Comparison of ENCODE assay signal across 21 cellular contexts in the genomic region with DNA sequence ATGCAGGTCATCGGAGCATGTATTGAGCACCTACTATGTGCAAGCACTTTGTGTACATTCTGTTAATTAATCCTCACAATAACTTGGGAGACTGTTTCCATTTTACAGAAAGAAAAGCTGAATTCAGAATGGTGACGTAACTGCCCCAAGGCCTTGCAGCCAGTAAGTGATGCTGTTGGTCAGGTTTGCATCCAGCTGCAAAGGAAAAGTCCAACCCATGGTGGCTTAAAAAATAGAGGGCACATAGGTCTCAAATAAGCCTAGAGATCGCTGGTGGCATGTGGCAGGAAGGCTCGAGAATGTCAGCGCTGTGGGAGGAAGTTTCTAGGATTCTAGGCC.
A peak's percentile ranks its signal among the peaks of the same experiment; 100 is the strongest.
DNase-seq lines count a peak whose midpoint lies in the region; ATAC-seq, FAIRE-seq and TF ChIP-seq lines count a peak whose summit lies in the region.
"Had no signal": no experiment of that assay in that cellular context is flagged by ENCODE, and none has a peak within 500 bp of the region (broad histone marks: within the 10 kb centered on the region; RNA-seq: fewer than 3 reads in every experiment).

No MANE protein-coding gene starts in this region.

- no peak overlapping the region for H3K23ac ChIP-seq in mesenchymal stem cell (ENCODE audit: low read length in 2 of 2)

- H3K27ac ChIP-seq in astrocyte (ENCODE audit: low read depth, low read length) (peak overlapping the region; percentile 21), mesenchymal stem cell (ENCODE audit: low read length, poor library complexity, severe bottlenecking) (peak overlapping the region; percentile 84)
- H3K27ac ChIP-seq: 22Rv1, A549, C4-2B, HL-60 had no signal

- H3K27me3 ChIP-seq in astrocyte (ENCODE audit: insufficient read depth, low read length) = peaks cover 5% of the 10 kb centered on the region
- H3K27me3 ChIP-seq in mesenchymal stem cell (ENCODE audit: control insufficient read depth in 1 of 2, insufficient read depth in 1 of 2, low read length in 2 of 2) = peaks cover 0 to 24% of the 10 kb centered on the region in 2 experiments
- H3K27me3 ChIP-seq in skeletal muscle satellite cell (ENCODE audit: control insufficient read depth, insufficient read depth, low read length) = peaks cover 16% of the 10 kb centered on the region

- no peak for ATAC-seq in activated CD8-positive, alpha-beta memory T cell treated with anti-CD3 and anti-CD28 coated beads, Interleukin-2, amount 10 ng/mL, durations not matched to agents 7 days and 5 days
- no peak for ATAC-seq in activated T-cell treated with anti-CD3 and anti-CD28 coated beads, Interleukin-2, amount 50 U/mL, for 72 hours (replicated peaks in 1 of 2)
- ATAC-seq: A549, GM23338, HCT116 had no signal

- H3K27me3 Mint-ChIP-seq in activated CD8-positive, alpha-beta memory T cell treated with anti-CD3 and anti-CD28 coated beads, Interleukin-2, amount 10 ng/mL, durations not matched to agents 7 days and 5 days = peaks cover 2% of the 10 kb centered on the region
- peaks cover 12% of the 10 kb centered on the region for H3K27me3 Mint-ChIP-seq in astrocyte (ENCODE audit: low read depth, unreplicated experiment)
- no peaks in the 10 kb centered on the region for H3K27me3 Mint-ChIP-seq in activated T-cell treated with anti-CD3 and anti-CD28 coated beads, Interleukin-2, amount 50 U/mL, for 72 hours (ENCODE audit: low read depth)
- H3K27me3 Mint-ChIP-seq: B cell; CD4-positive, alpha-beta T cell had no signal

- peak overlapping the region; percentile 66 for H2AK5ac ChIP-seq in mesenchymal stem cell (ENCODE audit: low read length, severe bottlenecking)

- no peak for TF ChIP-seq CTCF in astrocyte (IDR thresholded peaks at IDR 0.05; ENCODE audit: insufficient read depth, low read depth, low read length)

- H3K4me1 Mint-ChIP-seq in activated CD8-positive, alpha-beta memory T cell treated with anti-CD3 and anti-CD28 coated beads, Interleukin-2, amount 10 ng/mL, durations not matched to agents 7 days and 5 days = peaks cover 14% of the 10 kb centered on the region
- H3K4me1 Mint-ChIP-seq in astrocyte (ENCODE audit: low read depth, unreplicated experiment) = peaks cover 23% of the 10 kb centered on the region
- peaks cover 29% of the 10 kb centered on the region for H3K4me1 Mint-ChIP-seq in activated T-cell treated with anti-CD3 and anti-CD28 coated beads, Interleukin-2, amount 50 U/mL, for 72 hours (ENCODE audit: low read depth)

- H3K9me3 Mint-ChIP-seq in activated CD8-positive, alpha-beta memory T cell treated with anti-CD3 and anti-CD28 coated beads, Interleukin-2, amount 10 ng/mL, durations not matched to agents 7 days and 5 days (ENCODE audit: low read depth) = no peaks in the 10 kb centered on the region
- H3K9me3 Mint-ChIP-seq in astrocyte (ENCODE audit: unreplicated experiment) = peaks cover 3% of the 10 kb centered on the region
- no peaks in the 10 kb centered on the region for H3K9me3 Mint-ChIP-seq in activated T-cell treated with anti-CD3 and anti-CD28 coated beads, Interleukin-2, amount 50 U/mL, for 72 hours
- H3K9me3 Mint-ChIP-seq: CD4-positive, alpha-beta T cell; GM23338; HFFc6 had no signal

- H4K20me1 ChIP-seq in astrocyte (ENCODE audit: insufficient read depth, low read length) = no peaks in the 10 kb centered on the region

- H2BK120ac ChIP-seq in mesenchymal stem cell (ENCODE audit: low read depth, low read length) = no peak overlapping the region

- no peaks in the 10 kb centered on the region for H3K9me3 ChIP-seq in astrocyte (ENCODE audit: insufficient read depth, low read depth, low read length)
- H3K9me3 ChIP-seq in mesenchymal stem cell (ENCODE audit: control insufficient read depth, low read length) = no peaks in the 10 kb centered on the region
- no peaks in the 10 kb centered on the region for H3K9me3 ChIP-seq in skeletal muscle satellite cell (replicated peaks; ENCODE audit: low read length)
- H3K9me3 ChIP-seq: A549 had no signal

- 96% methylated on average over 5 of the region's 5 CpGs for WGBS in mesenchymal stem cell

- no peak overlapping the region for H2BK12ac ChIP-seq in mesenchymal stem cell (ENCODE audit: low read length in 2 of 2)

- H3K79me2 ChIP-seq in astrocyte (ENCODE audit: insufficient read depth, low read length) = no peaks in the 10 kb centered on the region

- no peak overlapping the region for H3K4ac ChIP-seq in mesenchymal stem cell (ENCODE audit: low read depth in 1 of 2, low read length in 2 of 2)

- H3K4me1 ChIP-seq in astrocyte (ENCODE audit: insufficient read depth, low read length) = peaks cover 33% of the 10 kb centered on the region
- peaks cover 46% of the 10 kb centered on the region for H3K4me1 ChIP-seq in mesenchymal stem cell (ENCODE audit: control insufficient read depth, insufficient read depth, low read depth, low read length)
- H3K4me1 ChIP-seq in skeletal muscle satellite cell (ENCODE audit: control insufficient read depth, insufficient read depth, low read length) = peaks cover 42% of the 10 kb centered on the region
- H3K4me1 ChIP-seq: A549 had no signal

- H3K4me3 ChIP-seq in astrocyte (ENCODE audit: insufficient read depth, low read depth, low read length) (no peak overlapping the region), mesenchymal stem cell (ENCODE audit: insufficient read depth in 1 of 2, low read depth in 1 of 2, low read length in 2 of 2) (no peak overlapping the region), skeletal muscle satellite cell (ENCODE audit: low read length) (no peak overlapping the region)
- H3K4me3 ChIP-seq: A549, GM23338 had no signal

- FAIRE-seq in astrocyte (lab: Jason Lieb, UNC) = no peak
- FAIRE-seq: A549 had no signal

- in situ Hi-C loops in ACHN (cut with HindIII; ENCODE audit: low pct_ligation_motif_present, low pct_unique_long_range_greater_than_20kb, low sequenced_read_pairs) = no loop called here

- DNase-seq in activated CD8-positive, alpha-beta memory T cell treated with anti-CD3 and anti-CD28 coated beads, Interleukin-2, amount 10 ng/mL, durations not matched to agents 7 days and 5 days = peak; percentile 15
- DNase-seq in activated CD8-positive, alpha-beta memory T cell treated with anti-CD3 and anti-CD28 coated beads, Interleukin-2, amount 50 U/mL, for 4 hours = no peak
- DNase-seq in astrocyte (ENCODE audit: low read depth) = no peak
- no peak for DNase-seq in mesenchymal stem cell
- DNase-seq in NCI-H524 (lab: John Stamatoyannopoulos, UW) = no peak
- DNase-seq in activated T-cell treated with anti-CD3 and anti-CD28 coated beads, Interleukin-2, amount 50 U/mL, for 72 hours = no peak
- no peak for DNase-seq in ACHN
- DNase-seq: DMS153, GF-D8, H7, HFFc6, IMR-90 had no signal

- H2BK15ac ChIP-seq in mesenchymal stem cell (ENCODE audit: low read depth, poor library complexity, severe bottlenecking) = no peak overlapping the region

- H3K4me2 ChIP-seq in astrocyte (ENCODE audit: low read length) (peak overlapping the region; percentile 68), mesenchymal stem cell (ENCODE audit: low read length, poor library complexity, severe bottlenecking) (no peak overlapping the region), skeletal muscle satellite cell (ENCODE audit: low read length) (peak overlapping the region; percentile 56)
- H3K4me2 ChIP-seq: A549, GM23338 had no signal

- CTCF ChIA-PET in activated CD8-positive, alpha-beta memory T cell treated with anti-CD3 and anti-CD28 coated beads, Interleukin-2, amount 10 ng/mL, durations not matched to agents 7 days and 5 days (lab: Charles Lee) = no interaction called here

- H3K9ac ChIP-seq in astrocyte (ENCODE audit: low read length) (peak overlapping the region; percentile 5), mesenchymal stem cell (ENCODE audit: low read length) (no peak overlapping the region), skeletal muscle satellite cell (ENCODE audit: low read depth, low read length) (no peak overlapping the region)

- H2BK5ac ChIP-seq in mesenchymal stem cell (ENCODE audit: low read depth, low read length, poor library complexity, severe bottlenecking) = no peak overlapping the region

- H2AFZ ChIP-seq in astrocyte (ENCODE audit: low read depth, low read length) (no peak overlapping the region), mesenchymal stem cell (ENCODE audit: low read depth, low read length) (no peak overlapping the region)
- H2AFZ ChIP-seq: GM23338 had no signal

- H3K36me3 ChIP-seq in astrocyte (ENCODE audit: insufficient read depth, low read length) = no peaks in the 10 kb centered on the region
- no peaks in the 10 kb centered on the region for H3K36me3 ChIP-seq in mesenchymal stem cell (ENCODE audit: control insufficient read depth in 1 of 2, insufficient read depth in 2 of 2, low read depth in 1 of 2, low read length in 2 of 2)
- no peaks in the 10 kb centered on the region for H3K36me3 ChIP-seq in skeletal muscle satellite cell (ENCODE audit: insufficient read depth, low read length)

- H3K27ac Mint-ChIP-seq in activated CD8-positive, alpha-beta memory T cell treated with anti-CD3 and anti-CD28 coated beads, Interleukin-2, amount 10 ng/mL, durations not matched to agents 7 days and 5 days = no peak overlapping the region
- H3K27ac Mint-ChIP-seq in astrocyte (ENCODE audit: unreplicated experiment) = peak overlapping the region; percentile 79
- no peak overlapping the region for H3K27ac Mint-ChIP-seq in activated T-cell treated with anti-CD3 and anti-CD28 coated beads, Interleukin-2, amount 50 U/mL, for 72 hours
- H3K27ac Mint-ChIP-seq: B cell; CD4-positive, alpha-beta T cell; GM23338; HFFc6 had no signal

- H3K79me1 ChIP-seq in mesenchymal stem cell (replicated peaks; ENCODE audit: low read length, poor library complexity, severe bottlenecking) = no peaks in the 10 kb centered on the region

- H4K8ac ChIP-seq in mesenchymal stem cell (ENCODE audit: low read length) = no peak overlapping the region

- peak overlapping the region in 1 of 2 experiments; percentile 49 for H3K18ac ChIP-seq in mesenchymal stem cell (ENCODE audit: low read depth in 1 of 2, low read length in 2 of 2)

- no peaks in the 10 kb centered on the region for H3K36me3 Mint-ChIP-seq in activated CD8-positive, alpha-beta memory T cell treated with anti-CD3 and anti-CD28 coated beads, Interleukin-2, amount 10 ng/mL, durations not matched to agents 7 days and 5 days
- no peaks in the 10 kb centered on the region for H3K36me3 Mint-ChIP-seq in astrocyte (ENCODE audit: low read depth, unreplicated experiment)
- no peaks in the 10 kb centered on the region for H3K36me3 Mint-ChIP-seq in activated T-cell treated with anti-CD3 and anti-CD28 coated beads, Interleukin-2, amount 50 U/mL, for 72 hours (ENCODE audit: insufficient read depth in 2 of 2)

- H3K14ac ChIP-seq in mesenchymal stem cell (ENCODE audit: low read length in 2 of 2) = peak overlapping the region in 1 of 2 experiments; percentile 36

- no peak overlapping the region for H4K91ac ChIP-seq in mesenchymal stem cell (ENCODE audit: low read length)

- no peak overlapping the region for H3K4me3 Mint-ChIP-seq in activated CD8-positive, alpha-beta memory T cell treated with anti-CD3 and anti-CD28 coated beads, Interleukin-2, amount 10 ng/mL, durations not matched to agents 7 days and 5 days
- no peak overlapping the region for H3K4me3 Mint-ChIP-seq in astrocyte (ENCODE audit: unreplicated experiment)
- no peak overlapping the region for H3K4me3 Mint-ChIP-seq in activated T-cell treated with anti-CD3 and anti-CD28 coated beads, Interleukin-2, amount 50 U/mL, for 72 hours
- H3K4me3 Mint-ChIP-seq: B cell; CD4-positive, alpha-beta T cell; GM23338; HFFc6 had no signal
